ENCODE assay signal across 8 cellular contexts in genomic region chr17:73192894-73193701, GRCh38. TPM values are rescaled to one million over a fixed set of nuclear protein-coding genes. Genes with fewer than 3 reads are reported as not detected.
A peak's percentile ranks its signal among the peaks of the same experiment; 100 is the strongest.
DNase-seq lines count a peak whose midpoint lies in the region; ATAC-seq, FAIRE-seq and TF ChIP-seq lines count a peak whose summit lies in the region.

COG1 (plus strand) TSS chr17:73193055; CDS start chr17:73193070, 15 bp downstream.

- peak; percentile 79 to 83 for DNase-seq in AML-193 (lab: John Stamatoyannopoulos, UW)
- DNase-seq in NCI-H526 treated with DMSO at 0.1 percent for 48 hours (lab: John Stamatoyannopoulos, UW) = peak; percentile 70
- DNase-seq in activated CD4-positive, alpha-beta T cell treated with anti-CD3 and anti-CD28 coated beads, Interleukin-2, amount 50 U/mL, for 1 hour = peak; percentile 86
- DNase-seq in dedifferentiated amniotic fluid mesenchymal stem cell (ENCODE audit: extremely low spot score) = peak; percentile 90
- peak; percentile 81 for DNase-seq in HepG2 (ENCODE audit: low spot score)
- peak; percentile 88 for DNase-seq in stimulated activated CD4-positive, alpha-beta T cell treated with anti-CD3 and anti-CD28 coated beads, Interleukin-2, amount 100 ng/mL, for 4 hours (ENCODE audit: low read depth)

- POLR2A ChIA-PET in HepG2 (lab: Yijun Ruan, JAX) = interaction anchor here (1.0 to 2.1 kb wide), 6 partner anchors 8 to 40 kb away, joined by 3 to 11 read pairs (median 4); a partner anchor contains a TSS

- peak; percentile 57; the same call in 1 of the 2 replicates for TF ChIP-seq RAD21 in HepG2 (CRISPR knock-in tag; IDR thresholded peaks at IDR 0.05)

- peak; percentile 75 for ATAC-seq in HG03432 (IDR thresholded peaks at IDR 0.05; ENCODE audit: unreplicated experiment)
- peak; percentile 77 for ATAC-seq in HepG2

- TSS peak; percentile 52 for BruUV-seq in HepG2 (replicated peaks; lab: Mats Ljungman, UMichigan)

- H2AFZ ChIP-seq in HepG2 (ENCODE audit: low read length) = peak within 1 kb of the TSS; percentile 4

- H3K9ac ChIP-seq in HepG2 (ENCODE audit: insufficient read depth, low read depth, low read length) = peak within 1 kb of the TSS; percentile 98

- peaks cover 61% of the 10 kb centered on the region for H3K4me1 ChIP-seq in HepG2 (ENCODE audit: insufficient read depth, low read length)

- H4K20me1 ChIP-seq in HepG2 (ENCODE audit: insufficient read depth, low read length) = no peaks in the 10 kb centered on the region

- TF ChIP-seq CTCF in HepG2 (CRISPR knock-in tag; IDR thresholded peaks at IDR 0.05) = 0 out of 2 replicates have a peak, but pooled peaks have one; percentile 22

- intact Hi-C loops in HepG2 (cut with micrococcal nuclease; ENCODE audit: unreplicated experiment) = no loop called here

- peak within 1 kb of the TSS; percentile 95 for H3K27ac ChIP-seq in HepG2 (ENCODE audit: extremely low read length, insufficient read depth, low read length)

- peak within 1 kb of the TSS; percentile 97 for H3K4me2 ChIP-seq in HepG2 (ENCODE audit: low read depth, low read length)

- no peaks in the 10 kb centered on the region; a peak in 1 of 5 replicates for H3K27me3 ChIP-seq in HepG2 (ENCODE audit: control insufficient read depth in 1 of 2, insufficient read depth in 2 of 2, low read length in 2 of 2)

- in situ Hi-C loops in HepG2 (cut with HindIII; ENCODE audit: extremely low pct_ligation_motif_present, low pct_unique_long_range_greater_than_20kb) = loop anchor here (5.0 to 10.0 kb wide), 2 partner anchors 39 to 618 kb away; a partner anchor contains a TSS

- WGBS in HepG2 (ENCODE audit: low lambda C conversion rate) = under 1% methylated on average over 33 of the region's 84 CpGs

- TF ChIP-seq EP300 in HepG2 (IDR thresholded peaks at IDR 0.05; ENCODE audit: low read depth in 2 of 2, low read length in 2 of 2) (0 out of 4 replicates have a peak, but pooled peaks of 1 of the 2 experiments have one; percentile 11), HepG2 (CRISPR knock-in tag; IDR thresholded peaks at IDR 0.05; ENCODE audit: borderline replicate concordance) (peak; percentile 45; the same call in 1 of the 2 replicates)

- peaks cover 15 to 24% of the 10 kb centered on the region in 2 experiments for H3K36me3 ChIP-seq in HepG2 (replicated peaks in 1 of 2; ENCODE audit: control insufficient read depth in 1 of 2, insufficient read depth in 2 of 2, low read length in 2 of 2)

- CTCF ChIA-PET in HepG2 (lab: Yijun Ruan, JAX; ENCODE audit: low intra/inter-chr PET ratio, low total read pairs) = no interaction called here

- TF ChIP-seq POLR2A in GM19099 (IDR thresholded peaks at IDR 0.05; ENCODE audit: extremely low read depth, insufficient read length, low read depth) (peak; percentile 35), HepG2 (IDR thresholded peaks at IDR 0.05; ENCODE audit: insufficient read depth in 1 of 2, low read depth in 2 of 2, low read length in 2 of 2) (peak; percentile 71 to 89)

- peaks cover 31% of the 10 kb centered on the region for H3K79me2 ChIP-seq in HepG2 (ENCODE audit: insufficient read depth, low read length)

- H3K9me3 ChIP-seq in HepG2 (ENCODE audit: low read length) = no peaks in the 10 kb centered on the region

- FAIRE-seq in HepG2 (lab: Jason Lieb, UNC) = no peak

- H3K4me3 ChIP-seq in HepG2 (replicated peaks in 1 of 3; ENCODE audit: insufficient read depth in 1 of 3, low read depth in 2 of 3, low read length in 3 of 3) = peak within 1 kb of the TSS; percentile 84 to 100 (median 90)

TF ChIP-seq in HepG2, 621 proteins besides CTCF, POLR2A, EP300 and RAD21 (continues in another document):
- TF ChIP-seq KDM6A (CRISPR knock-in tag; IDR thresholded peaks at IDR 0.05; ENCODE audit: low read depth) (no peak), MLX (CRISPR knock-in tag; IDR thresholded peaks at IDR 0.05) (no peak), SMAD3 (CRISPR knock-in tag; IDR thresholded peaks at IDR 0.05) (peak; percentile 76; the same call in 1 of the 2 replicates), ZNF780A (CRISPR knock-in tag; IDR thresholded peaks at IDR 0.05) (no peak), ZNF30 (CRISPR knock-in tag; IDR thresholded peaks at IDR 0.05) (no peak), MXI1 (IDR thresholded peaks at IDR 0.05; ENCODE audit: borderline replicate concordance, low read depth, low read length) (peak; percentile 67; the same call in 2 of the 3 replicates), SMC3 (IDR thresholded peaks at IDR 0.05; ENCODE audit: low read length) (no peak), ZMYM2 (CRISPR knock-in tag; IDR thresholded peaks at IDR 0.05) (no peak), HDAC6 (IDR thresholded peaks at IDR 0.05; ENCODE audit: low read depth, low read length) (no peak), ZNF276 (CRISPR knock-in tag; IDR thresholded peaks at IDR 0.05; ENCODE audit: low read depth) (no peak), PATZ1 (CRISPR knock-in tag; IDR thresholded peaks at IDR 0.05) (peak; percentile 70), ZBTB1 (CRISPR knock-in tag; IDR thresholded peaks at IDR 0.05; ENCODE audit: borderline replicate concordance) (no peak), ARNT2 (CRISPR knock-in tag; IDR thresholded peaks at IDR 0.05; ENCODE audit: low read depth) (no peak), STAG1 (CRISPR knock-in tag; IDR thresholded peaks at IDR 0.05) (peak; percentile 21; the same call in 1 of the 2 replicates), SP5 (CRISPR knock-in tag; IDR thresholded peaks at IDR 0.05; ENCODE audit: borderline replicate concordance, low read depth) (peak; percentile 27; the same call in 1 of the 2 replicates), SATB2 (CRISPR knock-in tag; IDR thresholded peaks at IDR 0.05) (no peak), ETV6 (CRISPR knock-in tag; conservative IDR thresholded peaks at IDR 0.05) (peak; percentile 41), ZNF878 (CRISPR knock-in tag; IDR thresholded peaks at IDR 0.05) (peak; percentile 54; the same call in 1 of the 2 replicates), ISL2 (CRISPR knock-in tag; IDR thresholded peaks at IDR 0.05) (peak; percentile 42)

RNA-seq across cellular contexts. Expression of gene COG1, which starts in this region (rescaled TPM):
- total RNA-seq in HepG2 (2016; rRNA removed; fragmentation: Illumina TruSeq; extraction: Trizol) = 30.4 and 36.6 TPM in 2 replicates
- total RNA-seq in HepG2 (2016; cell fraction: cytosol; rRNA removed; fragmentation: Illumina TruSeq; extraction: Trizol; ENCODE audit: low read depth) = 31.1 and 36.5 TPM in 2 replicates
- 27.8 and 35.5 TPM in 2 replicates for total RNA-seq in HepG2 (2016; cell fraction: insoluble cytoplasmic fraction; rRNA removed; fragmentation: Illumina TruSeq; extraction: Trizol)
- 23.1 and 24.1 TPM in 2 replicates for total RNA-seq in HepG2 (2016; cell fraction: membrane; rRNA removed; fragmentation: Illumina TruSeq; extraction: Trizol)
- total RNA-seq in HepG2 (2016; cell fraction: nucleus; rRNA removed; fragmentation: Illumina TruSeq; extraction: Trizol) = 30.5 and 33.6 TPM in 2 replicates
- 39.7 and 42.4 TPM in 2 replicates for polyA plus RNA-seq in HepG2 (2011; rRNA removed)
- 17.6 and 17.9 TPM in 2 replicates for polyA plus RNA-seq in HepG2 (2011; cell fraction: cytosol; rRNA removed)
- 109 and 125 TPM in 2 replicates for polyA plus RNA-seq in HepG2 (2011; cell fraction: nucleus; rRNA removed)
- 39.9 and 40.8 TPM in 2 replicates for polyA plus RNA-seq in HepG2 (2012)
- 7.6 and 9.4 TPM in 2 replicates for polyA plus RNA-seq in HepG2 (2016; cell fraction: cytosol; fragmentation: Illumina TruSeq; extraction: Trizol; ENCODE audit: low read depth)
- 29.1 and 39.8 TPM in 2 replicates for polyA plus RNA-seq in HepG2 (2016; cell fraction: insoluble cytoplasmic fraction; fragmentation: Illumina TruSeq; extraction: Trizol; ENCODE audit: low read depth)
- 12.3 and 15.1 TPM in 2 replicates for polyA plus RNA-seq in HepG2 (2016; cell fraction: membrane; fragmentation: Illumina TruSeq; extraction: Trizol; ENCODE audit: low read depth)
- 67.3 and 73.0 TPM in 2 replicates for polyA plus RNA-seq in HepG2 (2016; cell fraction: nucleus; fragmentation: Illumina TruSeq; extraction: Trizol; ENCODE audit: insufficient read depth, low read depth)
- 29.1 and 63.0 TPM in 2 replicates for polyA minus RNA-seq in HepG2 (2011; rRNA and poly(A)+ RNA removed; ENCODE audit: low replicate concordance)
- polyA minus RNA-seq in HepG2 (2011; cell fraction: cytosol; rRNA and poly(A)+ RNA removed) = 21.6 and 22.3 TPM in 2 replicates
- polyA minus RNA-seq in HepG2 (2011; cell fraction: nucleus; rRNA and poly(A)+ RNA removed) = 95.8 and 106 TPM in 2 replicates

Comparison
In these comparisons a context has a peak if more than half of its experiments do, and no peak if none do; other contexts are left out.
1. Peak in every context shown above with its lines: DNase-seq, ATAC-seq, H3K4me3 ChIP-seq and H3K27ac ChIP-seq.